In genomic region chr18:3342628-3343027, GRCh38 we compare ENCODE assay signal across 29 cellular contexts.
"Had no signal": no experiment of that assay in that cellular context is flagged by ENCODE, and none has a peak within 500 bp of the region (broad histone marks: within the 10 kb centered on the region; RNA-seq: fewer than 3 reads in every experiment).

No MANE protein-coding gene starts in this region.

- DNase-seq: activated CD4-positive, alpha-beta memory T cell treated with anti-CD3 and anti-CD28 coated beads, Interleukin-2, amount 10 ng/mL, durations not matched to agents 7 days and 5 days; activated CD4-positive, alpha-beta T cell treated with anti-CD3 and anti-CD28 coated beads for 36 hours; activated CD4-positive, alpha-beta T cell treated with anti-CD3 and anti-CD28 coated beads, Interleukin-2, amount 10 ng/mL, durations not matched to agents 7 days and 5 days; activated CD4-positive, alpha-beta T cell treated with anti-CD3 and anti-CD28 coated beads, Interleukin-2, amount 50 U/mL, for 4 hours; activated CD4-positive, CD25-positive, alpha-beta regulatory T cell; activated CD4-positive, CD25-positive, alpha-beta regulatory T cell treated with anti-CD3 and anti-CD28 coated beads, Interleukin-2, amount 50 U/mL, for 72 hours; activated CD8-positive, alpha-beta memory T cell treated with anti-CD3 and anti-CD28 coated beads, Interleukin-2, amount 50 U/mL, for 48 hours; activated effector memory CD4-positive, alpha-beta T cell treated with anti-CD3 and anti-CD28 coated beads, Interleukin-2, amount 50 U/mL, for 16 hours; activated naive CD4-positive, alpha-beta T cell treated with anti-CD3 and anti-CD28 coated beads, Interleukin-2, amount 10 ng/mL, durations not matched to agents 7 days and 5 days; activated T-cell treated with anti-CD3 and anti-CD28 coated beads for 4 hours; activated T-cell treated with anti-CD3 and anti-CD28 coated beads, Interleukin-2, amount 50 U/mL, for 24 hours; amniotic stem cell; anterior cingulate cortex; brain microvascular endothelial cell; dorsolateral prefrontal cortex; effector memory CD4-positive, alpha-beta T cell; endodermal cell; foreskin fibroblast; head of caudate nucleus; T-helper 2 cell had no signal

- H3K27me3 Mint-ChIP-seq: dendritic cell treated with granulocyte-macrophage colony-stimulating factor and Interleukin-4, amounts not matched to agents 40 ng/mL and 50 ng/mL, for 4 days had no signal

- H3K27ac ChIP-seq: brain microvascular endothelial cell, coronary artery, dorsolateral prefrontal cortex had no signal

- H3K36me3 Mint-ChIP-seq: activated naive CD4-positive, alpha-beta T cell treated with anti-CD3 and anti-CD28 coated beads, Interleukin-2, amount 10 ng/mL, durations not matched to agents 7 days and 5 days had no signal

- H3K4me3 Mint-ChIP-seq: activated CD4-positive, alpha-beta memory T cell treated with anti-CD3 and anti-CD28 coated beads, Interleukin-2, amount 10 ng/mL, durations not matched to agents 7 days and 5 days; activated CD4-positive, alpha-beta T cell treated with anti-CD3 and anti-CD28 coated beads for 36 hours; activated CD4-positive, alpha-beta T cell treated with anti-CD3 and anti-CD28 coated beads, Interleukin-2, amount 10 ng/mL, durations not matched to agents 7 days and 5 days; activated naive CD4-positive, alpha-beta T cell treated with anti-CD3 and anti-CD28 coated beads, Interleukin-2, amount 10 ng/mL, durations not matched to agents 7 days and 5 days; activated naive CD8-positive, alpha-beta T cell; activated T-cell treated with anti-CD3 and anti-CD28 coated beads, Interleukin-2, amount 50 U/mL, for 24 hours; central memory CD8-positive, alpha-beta T cell; dendritic cell treated with granulocyte-macrophage colony-stimulating factor and Interleukin-4, amounts not matched to agents 40 ng/mL and 50 ng/mL, for 4 days; endodermal cell had no signal

- H3K9me3 Mint-ChIP-seq: activated CD4-positive, alpha-beta memory T cell treated with anti-CD3 and anti-CD28 coated beads, Interleukin-2, amount 10 ng/mL, durations not matched to agents 7 days and 5 days; activated naive CD4-positive, alpha-beta T cell treated with anti-CD3 and anti-CD28 coated beads, Interleukin-2, amount 10 ng/mL, durations not matched to agents 7 days and 5 days; activated T-cell treated with anti-CD3 and anti-CD28 coated beads, Interleukin-2, amount 50 U/mL, for 24 hours; activated T-helper 2 cell treated with anti-CD3 and anti-CD28 coated beads, Interferon-gamma antibody, Interleukin-2, Interleukin-4, amounts not matched to agents 10 μg/mL and 5 μg/mL and 100 μg/mL, durations not matched to agents 14 hours and 24 hours and 36 hours; central memory CD8-positive, alpha-beta T cell had no signal

- FAIRE-seq: astrocyte, bronchial epithelial cell, frontal cortex had no signal

- H3K4me3 ChIP-seq: coronary artery, dorsolateral prefrontal cortex had no signal

- ATAC-seq: activated CD4-positive, alpha-beta T cell treated with anti-CD3 and anti-CD28 coated beads for 36 hours; esophagus mucosa had no signal

- H3K36me3 ChIP-seq: brain microvascular endothelial cell had no signal

- H3K4me1 Mint-ChIP-seq: central memory CD8-positive, alpha-beta T cell had no signal

- H3K27ac Mint-ChIP-seq: activated CD4-positive, alpha-beta memory T cell treated with anti-CD3 and anti-CD28 coated beads, Interleukin-2, amount 10 ng/mL, durations not matched to agents 7 days and 5 days; activated CD4-positive, alpha-beta T cell treated with anti-CD3 and anti-CD28 coated beads for 36 hours; activated CD4-positive, alpha-beta T cell treated with anti-CD3 and anti-CD28 coated beads, Interleukin-2, amount 10 ng/mL, durations not matched to agents 7 days and 5 days; activated naive CD4-positive, alpha-beta T cell treated with anti-CD3 and anti-CD28 coated beads, Interleukin-2, amount 10 ng/mL, durations not matched to agents 7 days and 5 days; activated naive CD8-positive, alpha-beta T cell; activated T-cell treated with anti-CD3 and anti-CD28 coated beads, Interleukin-2, amount 50 U/mL, for 24 hours; activated T-helper 2 cell treated with anti-CD3 and anti-CD28 coated beads, Interferon-gamma antibody, Interleukin-2, Interleukin-4, amounts not matched to agents 10 μg/mL and 5 μg/mL and 100 μg/mL, durations not matched to agents 14 hours and 24 hours and 36 hours; dendritic cell treated with granulocyte-macrophage colony-stimulating factor and Interleukin-4, amounts not matched to agents 40 ng/mL and 50 ng/mL, for 4 days; endodermal cell had no signal

- H3K27me3 ChIP-seq: brain microvascular endothelial cell, dorsolateral prefrontal cortex had no signal
